8 cellular contexts compared by ENCODE assay signal in genomic region chrX:3713225-3713936, GRCh38. TPM values are rescaled to one million over a fixed set of nuclear protein-coding genes. Genes with fewer than 3 reads are reported as not detected.
A peak's percentile ranks its signal among the peaks of the same experiment; 100 is the strongest.
DNase-seq lines count a peak whose midpoint lies in the region; ATAC-seq, FAIRE-seq and TF ChIP-seq lines count a peak whose summit lies in the region.

Gene PRKX, minus strand, starts transcription at chrX:3713649. Its CDS starts 396 bp downstream, at chrX:3713253.

- H3K4me3 ChIP-seq in astrocyte of the cerebellum (ENCODE audit: low read depth, low read length): peak within 1 kb of the TSS; percentile 57
- peak within 1 kb of the TSS; percentile 62 for H3K4me3 ChIP-seq in iPS-18c (ENCODE audit: insufficient read depth, low read depth, low read length)
- H3K4me3 ChIP-seq in small intestine (ENCODE audit: low read depth in 1 of 2, low read length in 2 of 2): peak within 1 kb of the TSS; percentile 61 to 93

- no peaks in the 10 kb centered on the region for H3K4me1 ChIP-seq in small intestine (ENCODE audit: control insufficient read depth in 2 of 2, insufficient read depth in 1 of 2, low read depth in 1 of 2, low read length in 1 of 2)

- no peaks in the 10 kb centered on the region for H3K36me3 ChIP-seq in small intestine (ENCODE audit: control insufficient read depth in 2 of 2, insufficient read depth in 2 of 2, low read length in 2 of 2)

- H3K27ac ChIP-seq in small intestine (ENCODE audit: low read depth in 1 of 2, low read length in 1 of 2): peak within 1 kb of the TSS; percentile 30 to 78

- in situ Hi-C loops in astrocyte of the cerebellum (cut with HindIII; ENCODE audit: low sequenced_read_pairs): no loop called here

- peaks cover 13% of the 10 kb centered on the region for H3K4me1 Mint-ChIP-seq in T-helper 1 cell treated with Interleukin-12 subunit alpha and Interleukin-12 subunit beta and Interleukin-4 antibody, amounts not matched to agents 30 μg/mL and 1 μg/mL, for 36 hours (ENCODE audit: low read depth)

- H3K27ac Mint-ChIP-seq in T-helper 1 cell treated with Interleukin-12 subunit alpha and Interleukin-12 subunit beta and Interleukin-4 antibody, amounts not matched to agents 30 μg/mL and 1 μg/mL, for 36 hours: peak within 1 kb of the TSS; percentile 99

- ATAC-seq in GM21381 (IDR thresholded peaks at IDR 0.05; ENCODE audit: unreplicated experiment): peak; percentile 84

- peaks cover 9% of the 10 kb centered on the region for H3K36me3 Mint-ChIP-seq in T-helper 1 cell treated with Interleukin-12 subunit alpha and Interleukin-12 subunit beta and Interleukin-4 antibody, amounts not matched to agents 30 μg/mL and 1 μg/mL, for 36 hours (ENCODE audit: low read depth)

- WGBS in small intestine, 3 donors: 0 to 1% (median 0%) methylated on average over 8 to 97 of the region's 97 CpGs

- DNase-seq in D341Med (ENCODE audit: low spot score): peak; percentile 88
- DNase-seq in HUDEP-2 (lab: John Stamatoyannopoulos, UW; ENCODE audit: unreplicated experiment in 76 of 76): peak in 58 of 76 experiments; percentile 0 to 59 (median 22)
- DNase-seq in astrocyte of the cerebellum (ENCODE audit: low read depth): no peak
- peak; percentile 54 for DNase-seq in small intestine
- DNase-seq in GF-D8 (lab: John Stamatoyannopoulos, UW): no peak

- no peaks in the 10 kb centered on the region for H3K27me3 Mint-ChIP-seq in T-helper 1 cell treated with Interleukin-12 subunit alpha and Interleukin-12 subunit beta and Interleukin-4 antibody, amounts not matched to agents 30 μg/mL and 1 μg/mL, for 36 hours (ENCODE audit: low read depth)

- H3K9me3 ChIP-seq in iPS-18c (ENCODE audit: control insufficient read depth, insufficient read depth, low read length) (peaks cover 16% of the 10 kb centered on the region), small intestine (ENCODE audit: control insufficient read depth, low read depth) (no peaks in the 10 kb centered on the region)

- TF ChIP-seq CTCF in astrocyte of the cerebellum (IDR thresholded peaks at IDR 0.05; ENCODE audit: low read depth, low read length, missing control alignments): no peak

- H3K27me3 ChIP-seq in small intestine (ENCODE audit: control insufficient read depth in 2 of 2, insufficient read depth in 2 of 2, low read length in 2 of 2): no peaks in the 10 kb centered on the region

- no peak for FAIRE-seq in small intestine (lab: Jason Lieb, UNC)

- no peaks in the 10 kb centered on the region for H3K9me3 Mint-ChIP-seq in T-helper 1 cell treated with Interleukin-12 subunit alpha and Interleukin-12 subunit beta and Interleukin-4 antibody, amounts not matched to agents 30 μg/mL and 1 μg/mL, for 36 hours

- H3K4me3 Mint-ChIP-seq in T-helper 1 cell treated with Interleukin-12 subunit alpha and Interleukin-12 subunit beta and Interleukin-4 antibody, amounts not matched to agents 30 μg/mL and 1 μg/mL, for 36 hours: peak within 1 kb of the TSS; percentile 100

RNA-seq across cellular contexts. Expression of gene PRKX, which starts in this region (rescaled TPM):
- 1 to 10 TPM; 2.2 to 8.6 (median 3.5) TPM for polyA plus RNA-seq in small intestine

Comparison
In these comparisons a context has a peak if more than half of its experiments do, and no peak if none do; other contexts are left out.
1. DNase-seq: peak in D341Med (single experiment), HUDEP-2 (58 of 76) and small intestine (single experiment); none in astrocyte of the cerebellum (single experiment) and GF-D8 (single experiment).
2. Peak in every context shown above with its lines, with median percentiles within 50 percentile points of each other: H3K4me3 ChIP-seq.